28 cellular contexts compared by ENCODE assay signal in genomic region chr5:173493846-173494245, GRCh38.
"Had no signal": no experiment of that assay in that cellular context is flagged by ENCODE, and none has a peak within 500 bp of the region (broad histone marks: within the 10 kb centered on the region; RNA-seq: fewer than 3 reads in every experiment).

No MANE protein-coding gene starts in this region.

- H3K27me3 ChIP-seq: heart right ventricle, ovary, sigmoid colon, thyroid gland had no signal

- DNase-seq: dorsolateral prefrontal cortex; effector CD8-positive, alpha-beta T cell; esophagus squamous epithelium; foreskin melanocyte; glutamatergic neuron; hippocampal formation; kidney glomerular epithelial cell; left colon; left ventricle myocardium superior; lower lobe of right lung; natural killer cell; occipital lobe; ovary; posterior cingulate gyrus; psoas muscle; sigmoid colon; stimulated activated CD4-positive, alpha-beta T cell treated with anti-CD3 and anti-CD28 coated beads, Interleukin-2, amount 100 ng/mL, for 24 hours; stimulated activated CD4-positive, alpha-beta T cell treated with anti-CD3 and anti-CD28 coated beads, Interleukin-4, amount 100 ng/mL, for 24 hours; stimulated activated naive CD4-positive, alpha-beta T cell treated with Interleukin-2 at 50 U/mL for 16 hours; stomach; thyroid gland; trophoblast cell had no signal

- H3K27ac ChIP-seq: lower lobe of right lung, ovary, psoas muscle, stomach, thyroid gland had no signal

- H3K4me3 ChIP-seq: dorsolateral prefrontal cortex, esophagus squamous epithelium, heart right ventricle, lower lobe of right lung, ovary, psoas muscle, sigmoid colon, stomach, thyroid gland had no signal

- ATAC-seq: left colon; lower lobe of right lung; natural killer cell; psoas muscle; right cardiac atrium; stimulated activated effector memory CD8-positive, alpha-beta T cell treated with anti-CD3 and anti-CD28 coated beads, Interleukin-12 subunit alpha, Interleukin-12 subunit beta, amount 100 ng/mL, for 72 hours had no signal

- H3K9me3 ChIP-seq: esophagus squamous epithelium, heart right ventricle, lower lobe of right lung, ovary, psoas muscle, sigmoid colon, stomach, thyroid gland had no signal

- FAIRE-seq: colon, endothelial cell of umbilical vein, islet of Langerhans had no signal

- H3K4me1 ChIP-seq: lower lobe of right lung had no signal

- H3K36me3 ChIP-seq: esophagus squamous epithelium, heart right ventricle, lower lobe of right lung, ovary, sigmoid colon, stomach, thyroid gland had no signal
